Comparison of ENCODE assay signal across 12 cellular contexts in genomic region chr18:75071866-75072671, GRCh38.
DNase-seq lines count a peak whose midpoint lies in the region; ATAC-seq and TF ChIP-seq lines count a peak whose summit lies in the region.
"Had no signal": no experiment of that assay in that cellular context is flagged by ENCODE, and none has a peak within 500 bp of the region (broad histone marks: within the 10 kb centered on the region; RNA-seq: fewer than 3 reads in every experiment).

No MANE protein-coding gene starts in this region.

- peak overlapping the region; percentile 74 for H3K4me2 ChIP-seq in DOHH2 (ENCODE audit: low read length)

- DNase-seq in T-helper 2 cell treated with Interferon-gamma antibody and Interleukin-4, amounts not matched to agents 5 μg/mL and 100 μg/mL, for 36 hours (ENCODE audit: low spot score) = no peak
- DNase-seq in T-helper 2 cell (no peak), HPDE6-E6E7 (ENCODE audit: extremely low spot score) (no peak), left cardiac atrium (no peak)
- DNase-seq in activated T-helper 2 cell treated with anti-CD3 and anti-CD28 coated beads, Interferon-gamma antibody, Interleukin-2, Interleukin-4, amounts not matched to agents 10 μg/mL and 5 μg/mL and 100 μg/mL, durations not matched to agents 14 hours and 24 hours and 36 hours (ENCODE audit: low spot score) = no peak
- DNase-seq: activated CD4-positive, alpha-beta T cell treated with anti-CD3 and anti-CD28 coated beads for 1 hour; cerebellar nuclear complex; nephron progenitor cell; right lobe of liver had no signal

- H3K4me3 ChIP-seq in DOHH2 (ENCODE audit: low read length) (peak overlapping the region; percentile 82), neutrophil (ENCODE audit: low read depth in 1 of 2, low read length in 1 of 2) (peak overlapping the region; percentile 55 to 67)
- H3K4me3 ChIP-seq: right lobe of liver had no signal

- H3K4me1 ChIP-seq in DOHH2 (ENCODE audit: control insufficient read depth, low read length) (peaks cover 22% of the 10 kb centered on the region), neutrophil (ENCODE audit: control insufficient read depth in 1 of 2, insufficient read depth in 1 of 2, low read depth in 1 of 2, low read length in 1 of 2) (peaks cover 33 to 39% of the 10 kb centered on the region in 2 experiments)
- H3K4me1 ChIP-seq: right lobe of liver had no signal

- no peaks in the 10 kb centered on the region for H3K27me3 Mint-ChIP-seq in T-helper 2 cell treated with Interferon-gamma antibody and Interleukin-4, amounts not matched to agents 5 μg/mL and 100 μg/mL, for 36 hours (ENCODE audit: low read depth)
- no peaks in the 10 kb centered on the region for H3K27me3 Mint-ChIP-seq in activated T-helper 2 cell treated with anti-CD3 and anti-CD28 coated beads, Interferon-gamma antibody, Interleukin-2, Interleukin-4, amounts not matched to agents 10 μg/mL and 5 μg/mL and 100 μg/mL, durations not matched to agents 14 hours and 24 hours and 36 hours (ENCODE audit: low read depth)

- H3K4me1 Mint-ChIP-seq in T-helper 2 cell treated with Interferon-gamma antibody and Interleukin-4, amounts not matched to agents 5 μg/mL and 100 μg/mL, for 36 hours (ENCODE audit: low read depth) = peaks cover 23% of the 10 kb centered on the region
- peaks cover 19% of the 10 kb centered on the region for H3K4me1 Mint-ChIP-seq in activated T-helper 2 cell treated with anti-CD3 and anti-CD28 coated beads, Interferon-gamma antibody, Interleukin-2, Interleukin-4, amounts not matched to agents 10 μg/mL and 5 μg/mL and 100 μg/mL, durations not matched to agents 14 hours and 24 hours and 36 hours (ENCODE audit: low read depth)

- H3K79me2 ChIP-seq in DOHH2 (ENCODE audit: control insufficient read depth, low read length) = no peaks in the 10 kb centered on the region

- no peaks in the 10 kb centered on the region for H3K9me2 ChIP-seq in DOHH2 (replicated peaks; ENCODE audit: control insufficient read depth, low read length)

- H3K9me3 Mint-ChIP-seq in T-helper 2 cell treated with Interferon-gamma antibody and Interleukin-4, amounts not matched to agents 5 μg/mL and 100 μg/mL, for 36 hours = peaks cover 13% of the 10 kb centered on the region
- peaks cover 16% of the 10 kb centered on the region for H3K9me3 Mint-ChIP-seq in activated T-helper 2 cell treated with anti-CD3 and anti-CD28 coated beads, Interferon-gamma antibody, Interleukin-2, Interleukin-4, amounts not matched to agents 10 μg/mL and 5 μg/mL and 100 μg/mL, durations not matched to agents 14 hours and 24 hours and 36 hours

- H3K36me3 ChIP-seq in DOHH2 (ENCODE audit: control insufficient read depth, low read length) = no peaks in the 10 kb centered on the region
- H3K36me3 ChIP-seq in neutrophil = no peaks in the 10 kb centered on the region
- H3K36me3 ChIP-seq: right lobe of liver had no signal

- H3K27me3 ChIP-seq in DOHH2 (ENCODE audit: control insufficient read depth, low read length) (no peaks in the 10 kb centered on the region), neutrophil (no peaks in the 10 kb centered on the region)
- H3K27me3 ChIP-seq: right lobe of liver had no signal

- peaks cover 4% of the 10 kb centered on the region; the same call in 1 of the 2 replicates for H3K9me3 ChIP-seq in DOHH2 (ENCODE audit: control insufficient read depth, insufficient read depth, low read length)
- no peaks in the 10 kb centered on the region for H3K9me3 ChIP-seq in neutrophil
- H3K9me3 ChIP-seq: right lobe of liver had no signal

- ATAC-seq in HG03175 (IDR thresholded peaks at IDR 0.05; ENCODE audit: unreplicated experiment) = no peak
- ATAC-seq in left cardiac atrium = no peak

- TF ChIP-seq CTCF in DOHH2 (IDR thresholded peaks at IDR 0.05; ENCODE audit: low read depth, low read length, poor library complexity, severe bottlenecking) = no peak
- no peak for TF ChIP-seq CTCF in neutrophil (IDR thresholded peaks at IDR 0.05)

- no peaks in the 10 kb centered on the region for H4K20me1 ChIP-seq in DOHH2 (ENCODE audit: control insufficient read depth, insufficient read depth, low read depth, low read length)

- H3K36me3 Mint-ChIP-seq in T-helper 2 cell treated with Interferon-gamma antibody and Interleukin-4, amounts not matched to agents 5 μg/mL and 100 μg/mL, for 36 hours (ENCODE audit: low read depth) = peaks cover 19% of the 10 kb centered on the region
- H3K36me3 Mint-ChIP-seq in activated T-helper 2 cell treated with anti-CD3 and anti-CD28 coated beads, Interferon-gamma antibody, Interleukin-2, Interleukin-4, amounts not matched to agents 10 μg/mL and 5 μg/mL and 100 μg/mL, durations not matched to agents 14 hours and 24 hours and 36 hours (ENCODE audit: low read depth) = peaks cover 22% of the 10 kb centered on the region

- H3K27ac Mint-ChIP-seq in T-helper 2 cell treated with Interferon-gamma antibody and Interleukin-4, amounts not matched to agents 5 μg/mL and 100 μg/mL, for 36 hours = peak overlapping the region; percentile 99
- peak overlapping the region; percentile 95 for H3K27ac Mint-ChIP-seq in activated T-helper 2 cell treated with anti-CD3 and anti-CD28 coated beads, Interferon-gamma antibody, Interleukin-2, Interleukin-4, amounts not matched to agents 10 μg/mL and 5 μg/mL and 100 μg/mL, durations not matched to agents 14 hours and 24 hours and 36 hours

- H3K4me3 Mint-ChIP-seq in T-helper 2 cell treated with Interferon-gamma antibody and Interleukin-4, amounts not matched to agents 5 μg/mL and 100 μg/mL, for 36 hours = peak overlapping the region; percentile 87
- H3K4me3 Mint-ChIP-seq in activated T-helper 2 cell treated with anti-CD3 and anti-CD28 coated beads, Interferon-gamma antibody, Interleukin-2, Interleukin-4, amounts not matched to agents 10 μg/mL and 5 μg/mL and 100 μg/mL, durations not matched to agents 14 hours and 24 hours and 36 hours (ENCODE audit: low read depth) = no peak overlapping the region
- H3K4me3 Mint-ChIP-seq: nephron progenitor cell had no signal

- peaks cover 6% of the 10 kb centered on the region; the same call in 1 of the 2 replicates for H3F3A ChIP-seq in DOHH2 (ENCODE audit: control insufficient read depth, insufficient read depth)

- H3K27ac ChIP-seq in DOHH2 (ENCODE audit: low read depth, low read length) (peak overlapping the region; percentile 85), neutrophil (peak overlapping the region; percentile 93)

- intact Hi-C loops in activated T-helper 2 cell treated with anti-CD3 and anti-CD28 coated beads, Interferon-gamma antibody, Interleukin-2, Interleukin-4, amounts not matched to agents 10 μg/mL and 5 μg/mL and 100 μg/mL, durations not matched to agents 14 hours and 24 hours and 36 hours (cut with micrococcal nuclease) = loop anchor here (2.0 to 5.0 kb wide), 5 partner anchors 77 to 575 kb away; partner anchors contain the start of genes CNDP2, TSHZ1 and ZNF407
- intact Hi-C loops in left cardiac atrium (cut with DNase I) = no loop called here
